ENCODE assay signal across 28 cellular contexts in the genomic region with DNA sequence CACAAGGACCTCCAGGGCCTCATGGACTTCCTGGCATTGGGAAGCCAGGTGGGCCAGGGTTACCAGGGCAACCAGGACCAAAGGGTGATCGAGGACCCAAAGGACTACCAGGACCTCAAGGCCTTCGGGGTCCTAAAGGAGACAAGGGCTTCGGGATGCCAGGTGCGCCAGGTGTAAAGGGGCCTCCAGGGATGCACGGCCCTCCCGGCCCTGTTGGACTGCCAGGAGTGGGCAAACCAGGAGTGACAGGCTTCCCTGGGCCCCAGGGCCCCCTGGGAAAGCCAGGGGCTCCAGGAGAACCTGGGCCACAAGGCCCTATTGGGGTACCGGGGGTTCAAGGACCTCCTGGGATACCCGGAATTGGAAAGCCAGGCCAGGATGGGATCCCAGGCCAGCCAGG.
"Had no signal": no experiment of that assay in that cellular context is flagged by ENCODE, and none has a peak within 500 bp of the region (broad histone marks: within the 10 kb centered on the region; RNA-seq: fewer than 3 reads in every experiment).

No MANE protein-coding gene starts in this region.

- H3K27me3 ChIP-seq: neural progenitor cell, neutrophil, ovary, right lobe of liver, sigmoid colon, stomach, thyroid gland, tibial nerve, upper lobe of left lung, uterus had no signal

- H3K4me3 Mint-ChIP-seq: naive thymus-derived CD4-positive, alpha-beta T cell; natural killer cell; nephron; neural progenitor cell; stimulated activated effector memory CD8-positive, alpha-beta T cell treated with anti-CD3 and anti-CD28 coated beads, Interleukin-12 subunit alpha, Interleukin-12 subunit beta, amount 100 ng/mL, for 72 hours; stimulated activated naive B cell treated with anti-CD40 and anti-IgM and Interleukin-4, amounts not matched to agents 10 μg/mL and 1 μg/mL and 100 μg/mL, for 72 hours; stimulated activated naive CD8-positive, alpha-beta T cell treated with anti-CD3 and anti-CD28 coated beads, Interleukin-15, Interleukin-2, amounts not matched to agents 100 ng/mL and 50 ng/mL, for 24 hours had no signal

- H3K4me1 ChIP-seq: neural progenitor cell, parathyroid adenoma, psoas muscle, right lobe of liver, thyroid gland, upper lobe of left lung, uterus had no signal

- H3K9ac ChIP-seq: neural progenitor cell, parathyroid adenoma had no signal

- H3K36me3 Mint-ChIP-seq: naive thymus-derived CD4-positive, alpha-beta T cell; natural killer cell; neural progenitor cell; stimulated activated effector memory CD8-positive, alpha-beta T cell treated with anti-CD3 and anti-CD28 coated beads, Interleukin-12 subunit alpha, Interleukin-12 subunit beta, amount 100 ng/mL, for 72 hours had no signal

- H3K9me3 Mint-ChIP-seq: natural killer cell; nephron; neural progenitor cell; stimulated activated effector memory CD8-positive, alpha-beta T cell treated with anti-CD3 and anti-CD28 coated beads, Interleukin-12 subunit alpha, Interleukin-12 subunit beta, amount 100 ng/mL, for 72 hours; stimulated activated naive B cell treated with anti-CD40 and anti-IgM and Interleukin-4, amounts not matched to agents 10 μg/mL and 1 μg/mL and 100 μg/mL, for 72 hours; stimulated activated naive CD8-positive, alpha-beta T cell treated with anti-CD3 and anti-CD28 coated beads, Interleukin-15, Interleukin-2, amounts not matched to agents 100 ng/mL and 50 ng/mL, for 24 hours had no signal

- ATAC-seq: naive thymus-derived CD4-positive, alpha-beta T cell; natural killer cell; psoas muscle; stimulated activated effector memory CD8-positive, alpha-beta T cell treated with anti-CD3 and anti-CD28 coated beads, Interleukin-12 subunit alpha, Interleukin-12 subunit beta, amount 100 ng/mL, for 72 hours; stimulated activated naive B cell treated with anti-CD40 and anti-IgM and Interleukin-4, amounts not matched to agents 10 μg/mL and 1 μg/mL and 100 μg/mL, for 72 hours had no signal

- H2AFZ ChIP-seq: neural progenitor cell, parathyroid adenoma had no signal

- DNase-seq: naive thymus-derived CD4-positive, alpha-beta T cell; natural killer cell; nucleus accumbens; ovary; psoas muscle; right lobe of liver; sigmoid colon; small intestine; stimulated activated CD4-positive, alpha-beta T cell treated with anti-CD3 and anti-CD28 coated beads, Interleukin-15, amount 100 ng/mL, for 24 hours; stimulated activated CD4-positive, alpha-beta T cell treated with anti-CD3 and anti-CD28 coated beads, Interleukin-2, amount 100 ng/mL, for 24 hours; stimulated activated CD4-positive, alpha-beta T cell treated with anti-CD3 and anti-CD28 coated beads, Interleukin-2, amount 100 ng/mL, for 48 hours; stimulated activated CD4-positive, alpha-beta T cell treated with anti-CD3 and anti-CD28 coated beads, Interleukin-4, amount 100 ng/mL, for 24 hours; stimulated activated naive B cell treated with anti-CD40 and anti-IgM and Interleukin-4, amounts not matched to agents 10 μg/mL and 1 μg/mL and 100 μg/mL, for 72 hours; stimulated activated naive CD4-positive, alpha-beta T cell treated with Interleukin-2 at 50 U/mL for 16 hours; stomach; thyroid gland; trophoblast cell; uterus had no signal

- H3K9me3 ChIP-seq: neutrophil, ovary, psoas muscle, right lobe of liver, sigmoid colon, stomach, thoracic aorta, thyroid gland, upper lobe of left lung, uterus had no signal

- H3K27ac ChIP-seq: neural progenitor cell, neutrophil, ovary, parathyroid adenoma, psoas muscle, right lobe of liver, sigmoid colon, stomach, thoracic aorta, thyroid gland, tibial nerve, upper lobe of left lung, uterus had no signal

- H3K36me3 ChIP-seq: neural progenitor cell, neutrophil, ovary, right lobe of liver, sigmoid colon, stomach, uterus had no signal

- H3K27ac Mint-ChIP-seq: naive thymus-derived CD4-positive, alpha-beta T cell; natural killer cell; nephron; neural progenitor cell; progenitor cell of endocrine pancreas; stimulated activated effector memory CD8-positive, alpha-beta T cell treated with anti-CD3 and anti-CD28 coated beads, Interleukin-12 subunit alpha, Interleukin-12 subunit beta, amount 100 ng/mL, for 72 hours; stimulated activated naive B cell treated with anti-CD40 and anti-IgM and Interleukin-4, amounts not matched to agents 10 μg/mL and 1 μg/mL and 100 μg/mL, for 72 hours; stimulated activated naive CD8-positive, alpha-beta T cell treated with anti-CD3 and anti-CD28 coated beads, Interleukin-15, Interleukin-2, amounts not matched to agents 100 ng/mL and 50 ng/mL, for 24 hours had no signal

- H3K4me2 ChIP-seq: neural progenitor cell had no signal

- H3K4me3 ChIP-seq: neural progenitor cell, ovary, psoas muscle, right lobe of liver, sigmoid colon, stomach, thoracic aorta, thyroid gland, tibial nerve, upper lobe of left lung, uterus had no signal

- H3K4me1 Mint-ChIP-seq: naive thymus-derived CD4-positive, alpha-beta T cell; natural killer cell; nephron; neural progenitor cell; stimulated activated effector memory CD8-positive, alpha-beta T cell treated with anti-CD3 and anti-CD28 coated beads, Interleukin-12 subunit alpha, Interleukin-12 subunit beta, amount 100 ng/mL, for 72 hours; stimulated activated naive B cell treated with anti-CD40 and anti-IgM and Interleukin-4, amounts not matched to agents 10 μg/mL and 1 μg/mL and 100 μg/mL, for 72 hours had no signal
